8 cellular contexts compared by ENCODE assay signal in the genomic region with DNA sequence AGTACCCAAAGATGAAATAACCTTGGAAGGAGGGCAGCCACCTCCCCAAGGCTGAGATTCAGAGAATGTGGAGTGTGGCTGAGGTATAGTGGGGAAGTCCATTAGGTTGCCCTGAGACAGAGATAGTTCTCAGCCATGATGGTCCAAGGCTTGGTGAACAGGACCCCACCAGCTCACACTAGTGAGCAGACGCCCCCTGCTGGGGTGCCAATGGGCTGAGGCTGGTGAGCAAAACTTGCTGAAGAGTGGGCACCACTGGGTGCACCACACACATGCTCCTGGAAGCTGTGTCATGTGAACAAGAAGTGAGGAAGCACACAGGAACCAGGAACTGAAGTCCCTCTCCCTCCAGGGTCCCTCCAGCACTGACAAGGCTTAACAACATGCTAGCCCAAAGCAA. TPM values are rescaled to one million over a fixed set of nuclear protein-coding genes. Genes with fewer than 3 reads are reported as not detected.
DNase-seq lines count a peak whose midpoint lies in the region; ATAC-seq and TF ChIP-seq lines count a peak whose summit lies in the region.

No MANE protein-coding gene starts in this region.

- H3K27me3 ChIP-seq in thoracic aorta (replicated peaks; ENCODE audit: insufficient read depth), result no peaks in the 10 kb centered on the region

- POLR2A ChIA-PET in RWPE1 (lab: Yijun Ruan, JAX; ENCODE audit: low non-redundant PET), result no interaction called here

- H3K4me1 ChIP-seq in thoracic aorta (ENCODE audit: control insufficient read depth in 1 of 2, low read depth in 2 of 2), result peaks cover 0 to 5% of the 10 kb centered on the region in 2 donors

- H3K9me3 ChIP-seq in thoracic aorta, result no peaks in the 10 kb centered on the region

- CTCF ChIA-PET in RWPE1 (lab: Yijun Ruan, JAX), result no interaction called here

- H3K27ac ChIP-seq in RWPE1 (no peak overlapping the region), thoracic aorta (no peak overlapping the region)

- no peaks in the 10 kb centered on the region for H3K36me3 ChIP-seq in thoracic aorta

- H3K36me3 Mint-ChIP-seq in activated naive CD8-positive, alpha-beta T cell, result peaks cover 5% of the 10 kb centered on the region

- DNase-seq in EL, result peak; percentile 58
- no peak for DNase-seq in RWPE1 (ENCODE audit: low spot score)
- peak; percentile 77 for DNase-seq in islet precursor cell
- no peak for DNase-seq in thoracic aorta (ENCODE audit: low spot score)
- no peak for DNase-seq in NCI-H187 (lab: John Stamatoyannopoulos, UW)

- no peak overlapping the region for H3K4me3 ChIP-seq in thoracic aorta

- ATAC-seq in HG02588 (IDR thresholded peaks at IDR 0.05; ENCODE audit: unreplicated experiment), result peak; percentile 65
- no peak for ATAC-seq in thoracic aorta (ENCODE audit: insufficient number of reproducible peaks, low FRiP score, low read depth)
- ATAC-seq in GM18519 (IDR thresholded peaks at IDR 0.05; ENCODE audit: low FRiP score, unreplicated experiment), result no peak

- peak; percentile 42 for TF ChIP-seq CTCF in RWPE1 (conservative IDR thresholded peaks at IDR 0.05; ENCODE audit: low read depth)
- TF ChIP-seq CTCF in thoracic aorta (IDR thresholded peaks at IDR 0.05), result peak; percentile 30

- H3K27me3 Mint-ChIP-seq in activated naive CD8-positive, alpha-beta T cell, result no peaks in the 10 kb centered on the region

- peaks cover 2% of the 10 kb centered on the region for H3K4me1 Mint-ChIP-seq in activated naive CD8-positive, alpha-beta T cell (ENCODE audit: low read depth)

- no peaks in the 10 kb centered on the region for H3K9me3 Mint-ChIP-seq in activated naive CD8-positive, alpha-beta T cell (ENCODE audit: low read depth)

- H3K4me3 Mint-ChIP-seq in activated naive CD8-positive, alpha-beta T cell, result no peak overlapping the region

- peak overlapping the region; percentile 16 for H3K27ac Mint-ChIP-seq in activated naive CD8-positive, alpha-beta T cell

RNA-seq across cellular contexts. Expression of gene FBXL13, which starts 8.9 kb away (rescaled TPM):
- total RNA-seq in thoracic aorta, result 1 to 10 TPM in 1 of 2 donors, under 1 TPM in 1; 0.95 to 2.5 TPM

RNA-seq across cellular contexts. Expression of gene ARMC10, which starts 9.3 kb away (rescaled TPM):
- total RNA-seq in thoracic aorta, result 10 to 100 TPM; 46.7 to 49.4 TPM

Comparison
In these comparisons a context has a peak if more than half of its experiments do, and no peak if none do; other contexts are left out.
1. DNase-seq: peak in EL (single experiment) and islet precursor cell (single experiment); none in RWPE1 (single experiment), thoracic aorta (single experiment) and NCI-H187 (0 of 2).